1 cellular context compared by ENCODE assay signal in the genomic region with DNA sequence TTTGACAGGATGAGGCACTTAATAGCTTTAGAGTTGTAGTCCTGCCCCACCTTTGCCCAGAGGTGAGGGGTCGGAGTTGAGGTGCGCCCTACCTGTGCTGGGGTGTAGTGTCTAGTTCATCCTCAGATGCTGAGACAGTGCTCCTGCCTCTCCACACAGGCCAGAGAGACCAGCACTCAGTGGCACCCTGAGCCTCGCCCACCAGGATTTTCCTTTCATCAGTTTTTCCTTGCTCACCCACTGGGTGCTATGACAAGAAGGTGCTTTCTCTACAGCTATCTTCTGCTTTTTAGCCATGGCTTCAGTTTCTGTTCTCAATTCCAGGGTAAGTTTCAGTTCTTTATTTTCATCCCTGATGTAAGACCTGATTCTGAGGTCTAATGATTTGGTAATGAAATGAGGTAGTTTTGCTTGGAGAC.
TF ChIP-seq lines count a peak whose summit lies in the region.

No MANE protein-coding gene starts in this region.

TF ChIP-seq in GM12878, 131 proteins besides CTCF, POLR2A, EP300 and RAD21 (continued from another document):
- TF ChIP-seq, protein P1, sequence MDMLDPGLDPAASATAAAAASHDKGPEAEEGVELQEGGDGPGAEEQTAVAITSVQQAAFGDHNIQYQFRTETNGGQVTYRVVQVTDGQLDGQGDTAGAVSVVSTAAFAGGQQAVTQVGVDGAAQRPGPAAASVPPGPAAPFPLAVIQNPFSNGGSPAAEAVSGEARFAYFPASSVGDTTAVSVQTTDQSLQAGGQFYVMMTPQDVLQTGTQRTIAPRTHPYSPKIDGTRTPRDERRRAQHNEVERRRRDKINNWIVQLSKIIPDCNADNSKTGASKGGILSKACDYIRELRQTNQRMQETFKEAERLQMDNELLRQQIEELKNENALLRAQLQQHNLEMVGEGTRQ (IDR thresholded peaks at IDR 0.05; ENCODE audit: borderline replicate concordance, low read depth, low read length), result no peak
- TF ChIP-seq IKZF2 (IDR thresholded peaks at IDR 0.05) (peak; percentile 100), TCF7 (IDR thresholded peaks at IDR 0.05; ENCODE audit: borderline replicate concordance) (peak; percentile 50; the same call in 1 of the 2 replicates), RUNX3 (IDR thresholded peaks at IDR 0.05; ENCODE audit: low read length) (peak; percentile 89), ZSCAN29 (IDR thresholded peaks at IDR 0.05) (no peak), MEF2B (IDR thresholded peaks at IDR 0.05; ENCODE audit: partially characterized antibody, poor library complexity, severe bottlenecking) (peak; percentile 71), TBL1XR1 (IDR thresholded peaks at IDR 0.05; ENCODE audit: low read depth, low read length) (peak; percentile 61; the same call in 1 of the 2 replicates), GABPA (IDR thresholded peaks at IDR 0.05; ENCODE audit: low read depth) (no peak), ESRRA (IDR thresholded peaks at IDR 0.05; ENCODE audit: low read length) (no peak; the same call in 1 of the 2 replicates), BHLHE40 (IDR thresholded peaks at IDR 0.05; ENCODE audit: borderline replicate concordance in 1 of 2, low read depth in 2 of 2, low read length in 1 of 2) (peak; percentile 45 to 65; a peak in 2 of 4 replicates), ZNF24 (IDR thresholded peaks at IDR 0.05) (peak; percentile 83), SREBF2 (IDR thresholded peaks at IDR 0.05; ENCODE audit: low read length) (no peak), SIN3A (IDR thresholded peaks at IDR 0.05; ENCODE audit: low read depth, low read length) (no peak)
- TF ChIP-seq, protein P2, sequence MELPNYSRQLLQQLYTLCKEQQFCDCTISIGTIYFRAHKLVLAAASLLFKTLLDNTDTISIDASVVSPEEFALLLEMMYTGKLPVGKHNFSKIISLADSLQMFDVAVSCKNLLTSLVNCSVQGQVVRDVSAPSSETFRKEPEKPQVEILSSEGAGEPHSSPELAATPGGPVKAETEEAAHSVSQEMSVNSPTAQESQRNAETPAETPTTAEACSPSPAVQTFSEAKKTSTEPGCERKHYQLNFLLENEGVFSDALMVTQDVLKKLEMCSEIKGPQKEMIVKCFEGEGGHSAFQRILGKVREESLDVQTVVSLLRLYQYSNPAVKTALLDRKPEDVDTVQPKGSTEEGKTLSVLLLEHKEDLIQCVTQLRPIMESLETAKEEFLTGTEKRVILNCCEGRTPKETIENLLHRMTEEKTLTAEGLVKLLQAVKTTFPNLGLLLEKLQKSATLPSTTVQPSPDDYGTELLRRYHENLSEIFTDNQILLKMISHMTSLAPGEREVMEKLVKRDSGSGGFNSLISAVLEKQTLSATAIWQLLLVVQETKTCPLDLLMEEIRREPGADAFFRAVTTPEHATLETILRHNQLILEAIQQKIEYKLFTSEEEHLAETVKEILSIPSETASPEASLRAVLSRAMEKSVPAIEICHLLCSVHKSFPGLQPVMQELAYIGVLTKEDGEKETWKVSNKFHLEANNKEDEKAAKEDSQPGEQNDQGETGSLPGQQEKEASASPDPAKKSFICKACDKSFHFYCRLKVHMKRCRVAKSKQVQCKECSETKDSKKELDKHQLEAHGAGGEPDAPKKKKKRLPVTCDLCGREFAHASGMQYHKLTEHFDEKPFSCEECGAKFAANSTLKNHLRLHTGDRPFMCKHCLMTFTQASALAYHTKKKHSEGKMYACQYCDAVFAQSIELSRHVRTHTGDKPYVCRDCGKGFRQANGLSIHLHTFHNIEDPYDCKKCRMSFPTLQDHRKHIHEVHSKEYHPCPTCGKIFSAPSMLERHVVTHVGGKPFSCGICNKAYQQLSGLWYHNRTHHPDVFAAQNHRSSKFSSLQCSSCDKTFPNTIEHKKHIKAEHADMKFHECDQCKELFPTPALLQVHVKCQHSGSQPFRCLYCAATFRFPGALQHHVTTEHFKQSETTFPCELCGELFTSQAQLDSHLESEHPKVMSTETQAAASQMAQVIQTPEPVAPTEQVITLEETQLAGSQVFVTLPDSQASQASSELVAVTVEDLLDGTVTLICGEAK (IDR thresholded peaks at IDR 0.05; ENCODE audit: borderline replicate concordance), result no peak
- TF ChIP-seq, protein P3, sequence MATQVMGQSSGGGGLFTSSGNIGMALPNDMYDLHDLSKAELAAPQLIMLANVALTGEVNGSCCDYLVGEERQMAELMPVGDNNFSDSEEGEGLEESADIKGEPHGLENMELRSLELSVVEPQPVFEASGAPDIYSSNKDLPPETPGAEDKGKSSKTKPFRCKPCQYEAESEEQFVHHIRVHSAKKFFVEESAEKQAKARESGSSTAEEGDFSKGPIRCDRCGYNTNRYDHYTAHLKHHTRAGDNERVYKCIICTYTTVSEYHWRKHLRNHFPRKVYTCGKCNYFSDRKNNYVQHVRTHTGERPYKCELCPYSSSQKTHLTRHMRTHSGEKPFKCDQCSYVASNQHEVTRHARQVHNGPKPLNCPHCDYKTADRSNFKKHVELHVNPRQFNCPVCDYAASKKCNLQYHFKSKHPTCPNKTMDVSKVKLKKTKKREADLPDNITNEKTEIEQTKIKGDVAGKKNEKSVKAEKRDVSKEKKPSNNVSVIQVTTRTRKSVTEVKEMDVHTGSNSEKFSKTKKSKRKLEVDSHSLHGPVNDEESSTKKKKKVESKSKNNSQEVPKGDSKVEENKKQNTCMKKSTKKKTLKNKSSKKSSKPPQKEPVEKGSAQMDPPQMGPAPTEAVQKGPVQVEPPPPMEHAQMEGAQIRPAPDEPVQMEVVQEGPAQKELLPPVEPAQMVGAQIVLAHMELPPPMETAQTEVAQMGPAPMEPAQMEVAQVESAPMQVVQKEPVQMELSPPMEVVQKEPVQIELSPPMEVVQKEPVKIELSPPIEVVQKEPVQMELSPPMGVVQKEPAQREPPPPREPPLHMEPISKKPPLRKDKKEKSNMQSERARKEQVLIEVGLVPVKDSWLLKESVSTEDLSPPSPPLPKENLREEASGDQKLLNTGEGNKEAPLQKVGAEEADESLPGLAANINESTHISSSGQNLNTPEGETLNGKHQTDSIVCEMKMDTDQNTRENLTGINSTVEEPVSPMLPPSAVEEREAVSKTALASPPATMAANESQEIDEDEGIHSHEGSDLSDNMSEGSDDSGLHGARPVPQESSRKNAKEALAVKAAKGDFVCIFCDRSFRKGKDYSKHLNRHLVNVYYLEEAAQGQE (IDR thresholded peaks at IDR 0.05; ENCODE audit: low read depth, low read length), result no peak
- TF ChIP-seq, protein P4, sequence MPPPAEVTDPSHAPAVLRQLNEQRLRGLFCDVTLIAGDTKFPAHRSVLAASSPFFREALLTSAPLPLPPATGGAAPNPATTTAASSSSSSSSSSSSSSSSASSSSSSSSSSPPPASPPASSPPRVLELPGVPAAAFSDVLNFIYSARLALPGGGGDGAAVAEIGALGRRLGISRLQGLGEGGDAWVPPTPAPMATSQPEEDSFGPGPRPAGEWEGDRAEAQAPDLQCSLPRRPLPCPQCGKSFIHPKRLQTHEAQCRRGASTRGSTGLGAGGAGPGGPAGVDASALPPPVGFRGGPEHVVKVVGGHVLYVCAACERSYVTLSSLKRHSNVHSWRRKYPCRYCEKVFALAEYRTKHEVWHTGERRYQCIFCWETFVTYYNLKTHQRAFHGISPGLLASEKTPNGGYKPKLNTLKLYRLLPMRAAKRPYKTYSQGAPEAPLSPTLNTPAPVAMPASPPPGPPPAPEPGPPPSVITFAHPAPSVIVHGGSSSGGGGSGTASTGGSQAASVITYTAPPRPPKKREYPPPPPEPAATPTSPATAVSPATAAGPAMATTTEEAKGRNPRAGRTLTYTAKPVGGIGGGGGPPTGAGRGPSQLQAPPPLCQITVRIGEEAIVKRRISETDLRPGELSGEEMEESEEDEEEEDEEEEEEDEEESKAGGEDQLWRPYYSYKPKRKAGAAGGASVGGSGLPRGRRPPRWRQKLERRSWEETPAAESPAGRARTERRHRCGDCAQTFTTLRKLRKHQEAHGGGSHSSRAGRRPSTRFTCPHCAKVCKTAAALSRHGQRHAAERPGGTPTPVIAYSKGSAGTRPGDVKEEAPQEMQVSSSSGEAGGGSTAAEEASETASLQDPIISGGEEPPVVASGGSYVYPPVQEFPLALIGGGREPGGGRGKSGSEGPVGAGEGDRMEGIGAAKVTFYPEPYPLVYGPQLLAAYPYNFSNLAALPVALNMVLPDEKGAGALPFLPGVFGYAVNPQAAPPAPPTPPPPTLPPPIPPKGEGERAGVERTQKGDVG (CRISPR knock-in tag; IDR thresholded peaks at IDR 0.05), result no peak
- TF ChIP-seq, protein P5, sequence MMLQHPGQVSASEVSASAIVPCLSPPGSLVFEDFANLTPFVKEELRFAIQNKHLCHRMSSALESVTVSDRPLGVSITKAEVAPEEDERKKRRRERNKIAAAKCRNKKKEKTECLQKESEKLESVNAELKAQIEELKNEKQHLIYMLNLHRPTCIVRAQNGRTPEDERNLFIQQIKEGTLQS (IDR thresholded peaks at IDR 0.05; ENCODE audit: borderline replicate concordance, extremely low read depth, low read depth, low read length), result no peak
- TF ChIP-seq, protein P6, sequence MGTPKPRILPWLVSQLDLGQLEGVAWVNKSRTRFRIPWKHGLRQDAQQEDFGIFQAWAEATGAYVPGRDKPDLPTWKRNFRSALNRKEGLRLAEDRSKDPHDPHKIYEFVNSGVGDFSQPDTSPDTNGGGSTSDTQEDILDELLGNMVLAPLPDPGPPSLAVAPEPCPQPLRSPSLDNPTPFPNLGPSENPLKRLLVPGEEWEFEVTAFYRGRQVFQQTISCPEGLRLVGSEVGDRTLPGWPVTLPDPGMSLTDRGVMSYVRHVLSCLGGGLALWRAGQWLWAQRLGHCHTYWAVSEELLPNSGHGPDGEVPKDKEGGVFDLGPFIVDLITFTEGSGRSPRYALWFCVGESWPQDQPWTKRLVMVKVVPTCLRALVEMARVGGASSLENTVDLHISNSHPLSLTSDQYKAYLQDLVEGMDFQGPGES (IDR thresholded peaks at IDR 0.05), result no peak
TF ChIP-seq in GM12878: peak in this region for 48.
